Comparison of ENCODE assay signal across 26 cellular contexts in the genomic region with DNA sequence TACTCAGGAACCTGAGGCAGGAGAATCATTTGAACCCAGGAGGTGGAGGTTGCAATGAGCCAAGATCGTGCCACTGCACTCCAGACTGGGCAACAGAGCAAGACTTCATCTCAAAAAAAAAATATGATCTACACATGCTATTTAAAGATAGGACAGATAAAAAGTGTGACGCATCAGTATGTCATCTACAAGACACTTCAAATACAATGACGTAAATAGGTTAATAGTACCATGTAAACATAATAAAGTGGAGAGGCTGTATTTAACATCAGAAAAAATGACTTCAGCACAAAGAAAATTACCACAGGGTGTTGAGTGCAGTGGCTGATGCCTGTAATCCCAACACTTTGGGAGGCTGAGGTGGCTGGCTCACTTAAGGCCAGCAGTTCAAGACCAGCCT. TPM values are rescaled to one million over a fixed set of nuclear protein-coding genes. Genes with fewer than 3 reads are reported as not detected.
"Had no signal": no experiment of that assay in that cellular context is flagged by ENCODE, and none has a peak within 500 bp of the region (broad histone marks: within the 10 kb centered on the region; RNA-seq: fewer than 3 reads in every experiment).

No MANE protein-coding gene starts in this region.

- H3K27me3 ChIP-seq: adrenal gland, breast epithelium had no signal

- H3K9me3 Mint-ChIP-seq: activated naive CD8-positive, alpha-beta T cell treated with anti-CD3 and anti-CD28 coated beads, Interleukin-2, amount 10 ng/mL, durations not matched to agents 7 days and 5 days had no signal

- H3K9me3 ChIP-seq: adrenal gland, breast epithelium had no signal

- H3K27ac ChIP-seq: adrenal gland, breast epithelium, SK-N-MC, WERI-Rb-1 had no signal

- DNase-seq: activated CD4-positive, alpha-beta memory T cell treated with anti-CD3 and anti-CD28 coated beads, Interleukin-2, amount 10 ng/mL, durations not matched to agents 7 days and 5 days; activated CD4-positive, alpha-beta T cell treated with anti-CD3 and anti-CD28 coated beads for 36 hours; activated CD4-positive, alpha-beta T cell treated with anti-CD3 and anti-CD28 coated beads, Interleukin-2, amount 50 U/mL, for 1 hour; activated CD8-positive, alpha-beta memory T cell treated with anti-CD3 and anti-CD28 coated beads, Interleukin-2, amount 50 U/mL, for 48 hours; activated naive CD4-positive, alpha-beta T cell treated with anti-CD3 and anti-CD28 coated beads, Interleukin-2, amount 50 U/mL, for 16 hours; activated naive CD8-positive, alpha-beta T cell treated with anti-CD3 and anti-CD28 coated beads, Interleukin-2, amount 10 ng/mL, durations not matched to agents 7 days and 5 days; activated T-cell treated with anti-CD3 and anti-CD28 coated beads, Interleukin-2, amount 50 U/mL, for 1 hour; adrenal gland; anterior cingulate cortex; central memory CD4-positive, alpha-beta T cell; NCI-H1092; NCI-H1417 treated with DMSO at 0.1 percent for 48 hours; NCI-H1694; NCI-H2029; NCI-H2107; NCI-H2171 treated with DMSO at 0.1 percent for 48 hours; NCI-H345; NCI-H510A treated with DMSO at 0.1 percent for 48 hours; NCI-H69; NK-92 treated with Interleukin-12 subunit alpha and Interleukin-12 subunit beta, amount 100 ng/mL, for 24 hours; T-helper 1 cell; WERI-Rb-1 had no signal

- H3K4me3 Mint-ChIP-seq: activated CD4-positive, alpha-beta memory T cell treated with anti-CD3 and anti-CD28 coated beads, Interleukin-2, amount 10 ng/mL, durations not matched to agents 7 days and 5 days; activated CD4-positive, alpha-beta T cell treated with anti-CD3 and anti-CD28 coated beads for 36 hours; activated naive CD8-positive, alpha-beta T cell treated with anti-CD3 and anti-CD28 coated beads, Interleukin-2, amount 10 ng/mL, durations not matched to agents 7 days and 5 days had no signal

- H3K27me3 Mint-ChIP-seq: activated CD4-positive, alpha-beta memory T cell treated with anti-CD3 and anti-CD28 coated beads, Interleukin-2, amount 10 ng/mL, durations not matched to agents 7 days and 5 days; activated CD4-positive, alpha-beta T cell treated with anti-CD3 and anti-CD28 coated beads for 36 hours; activated naive CD8-positive, alpha-beta T cell treated with anti-CD3 and anti-CD28 coated beads, Interleukin-2, amount 10 ng/mL, durations not matched to agents 7 days and 5 days had no signal

- H3K27ac Mint-ChIP-seq: activated CD4-positive, alpha-beta memory T cell treated with anti-CD3 and anti-CD28 coated beads, Interleukin-2, amount 10 ng/mL, durations not matched to agents 7 days and 5 days; activated CD4-positive, alpha-beta T cell treated with anti-CD3 and anti-CD28 coated beads for 36 hours; activated naive CD8-positive, alpha-beta T cell treated with anti-CD3 and anti-CD28 coated beads, Interleukin-2, amount 10 ng/mL, durations not matched to agents 7 days and 5 days had no signal

- ATAC-seq: activated CD4-positive, alpha-beta T cell treated with anti-CD3 and anti-CD28 coated beads for 36 hours had no signal

RNA-seq across cellular contexts. Expression of a gene that starts 37.4 kb away (rescaled TPM):
- total RNA-seq: activated CD8-positive, alpha-beta memory T cell treated with anti-CD3 and anti-CD28 coated beads for 36 hours; breast epithelium; MCF 10A had no signal
